ENCODE assay signal across 8 cellular contexts in the genomic region with DNA sequence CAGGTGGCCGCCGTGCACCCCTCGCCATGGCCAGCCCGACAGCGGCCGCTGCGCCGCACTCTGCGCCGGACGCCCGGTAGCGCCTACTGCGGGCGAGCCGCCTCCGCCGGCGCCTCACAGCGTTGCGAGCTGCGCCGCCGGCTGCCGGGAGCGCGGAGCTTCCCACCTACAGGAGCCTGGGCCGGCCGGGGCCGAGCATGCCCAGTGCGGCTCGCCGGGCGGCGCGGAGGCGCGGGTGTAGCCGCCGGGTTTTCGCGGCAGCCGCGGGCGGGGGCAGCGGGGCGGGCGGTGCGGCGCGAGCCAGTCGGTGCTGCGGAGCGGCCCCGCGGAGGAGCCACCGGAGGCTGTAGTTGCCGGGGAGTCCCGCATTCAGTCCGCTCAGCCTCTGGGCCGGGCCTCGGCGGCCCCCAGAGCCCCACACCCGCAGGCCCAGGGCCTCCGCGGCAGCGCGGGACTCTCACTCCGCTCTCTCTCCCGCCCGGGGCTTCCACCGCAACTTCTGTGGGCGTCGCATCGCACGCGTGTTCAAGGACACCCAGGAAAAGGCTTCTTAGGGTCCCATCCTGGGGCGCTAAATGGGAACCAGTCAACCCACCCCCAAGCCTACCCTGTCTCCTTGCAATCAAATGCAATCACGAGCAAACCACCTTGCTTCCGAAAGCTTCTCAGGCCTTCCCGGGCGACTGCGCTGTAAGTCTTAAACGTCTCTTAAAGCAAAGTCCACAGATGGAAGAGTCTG. TPM values are rescaled to one million over a fixed set of nuclear protein-coding genes. Genes with fewer than 3 reads are reported as not detected.
A peak's percentile ranks its signal among the peaks of the same experiment; 100 is the strongest.
DNase-seq lines count a peak whose midpoint lies in the region; ATAC-seq lines count a peak whose summit lies in the region.

TSS of gene MFAP3L (minus strand) at position 143 of the 739 bp plus-strand sequence. CDS start 20,518 bp downstream, outside the sequence.

- no peak within 1 kb of the TSS for H2BK15ac ChIP-seq in mesendoderm (replicated peaks; ENCODE audit: low read depth)

- H3K4me3 ChIP-seq in endocrine pancreas (ENCODE audit: control insufficient read depth, insufficient read depth, low read length) (peak within 1 kb of the TSS; percentile 68), mesendoderm (ENCODE audit: low read length) (peak within 1 kb of the TSS; percentile 86)

- peak within 1 kb of the TSS; percentile 97 for H3K4ac ChIP-seq in mesendoderm (ENCODE audit: low read depth, low read length)

- H3K18ac ChIP-seq in mesendoderm (ENCODE audit: low read length), result peak within 1 kb of the TSS; percentile 98

- H3K36me3 ChIP-seq in endocrine pancreas (ENCODE audit: control insufficient read depth, insufficient read depth, low read length) (no peaks in the 10 kb centered on the region), mesendoderm (ENCODE audit: control insufficient read depth, insufficient read depth, low read length) (no peaks in the 10 kb centered on the region)

- peaks cover 4% of the 10 kb centered on the region for H3K79me1 ChIP-seq in mesendoderm (ENCODE audit: low read length)

- no peak within 1 kb of the TSS for H4K5ac ChIP-seq in mesendoderm (ENCODE audit: low read length)

- H3K4me1 ChIP-seq in endocrine pancreas (ENCODE audit: control insufficient read depth, insufficient read depth, low read length), result no peaks in the 10 kb centered on the region
- H3K4me1 ChIP-seq in mesendoderm (ENCODE audit: control insufficient read depth, low read depth, low read length), result peaks cover 2% of the 10 kb centered on the region

- peak within 1 kb of the TSS; percentile 83 for H3K4me2 ChIP-seq in mesendoderm (ENCODE audit: low read length)

- peak within 1 kb of the TSS; percentile 96 for H3K27ac ChIP-seq in mesendoderm (ENCODE audit: low read depth, low read length)

- peak; percentile 66 for ATAC-seq in HG03378 (IDR thresholded peaks at IDR 0.05; ENCODE audit: unreplicated experiment)

- peak within 1 kb of the TSS; percentile 66 for H4K8ac ChIP-seq in mesendoderm (ENCODE audit: low read depth, low read length)

- no peaks in the 10 kb centered on the region for H3K79me2 ChIP-seq in mesendoderm (ENCODE audit: control insufficient read depth, insufficient read depth, low read length)

- peak within 1 kb of the TSS; percentile 51 for H3K23ac ChIP-seq in mesendoderm (ENCODE audit: low read length)

- WGBS in mesendoderm (ENCODE audit: extremely low coverage, insufficient coverage, low lambda C conversion rate), result no CpG with 5 or more reads among the region's 84 CpGs

- H3K9me3 ChIP-seq in endocrine pancreas (ENCODE audit: control insufficient read depth, low read length), result no peaks in the 10 kb centered on the region

- H3K27me3 ChIP-seq in endocrine pancreas (ENCODE audit: control insufficient read depth, insufficient read depth, low read length), result no peaks in the 10 kb centered on the region
- H3K27me3 ChIP-seq in mesendoderm (ENCODE audit: insufficient read depth, low read length, poor library complexity), result no peaks in the 10 kb centered on the region

- peak; percentile 85 for DNase-seq in Ammon's horn (ENCODE audit: low spot score)
- peak; percentile 76 for DNase-seq in GM19238 (ENCODE audit: insufficient read length, low spot score)
- DNase-seq in NCI-H69 (lab: John Stamatoyannopoulos, UW), result peak; percentile 92
- peak; percentile 13 for DNase-seq in activated CD8-positive, alpha-beta memory T cell treated with anti-CD3 and anti-CD28 coated beads, Interleukin-2, amount 50 U/mL, for 1 hour (ENCODE audit: extremely low read depth)
- DNase-seq in mesendoderm, result peak; percentile 94
- peak; percentile 56 for DNase-seq in stimulated activated CD8-positive, alpha-beta memory T cell treated with anti-CD3 and anti-CD28 coated beads, Interleukin-12 subunit alpha, Interleukin-12 subunit beta, amount 100 ng/mL, for 1 hour (ENCODE audit: low read depth)

- H3K9ac ChIP-seq in endocrine pancreas (ENCODE audit: control insufficient read depth, insufficient read depth, low read length) (peak within 1 kb of the TSS; percentile 92), mesendoderm (ENCODE audit: low read length) (peak within 1 kb of the TSS; percentile 94)

- no peak within 1 kb of the TSS for H2BK120ac ChIP-seq in mesendoderm (ENCODE audit: low read depth, low read length)

- peak within 1 kb of the TSS; percentile 93 for H3K56ac ChIP-seq in mesendoderm (ENCODE audit: low read length)

- H2AK5ac ChIP-seq in mesendoderm (ENCODE audit: low read length), result no peak within 1 kb of the TSS

- H2BK5ac ChIP-seq in mesendoderm (ENCODE audit: low read length), result peak within 1 kb of the TSS; percentile 56

RNA-seq across cellular contexts. Expression of gene MFAP3L, which starts in this region (rescaled TPM):
- 8.4 TPM for polyA plus RNA-seq in mesendoderm (2013, experiment 1 of 2)
- 9.6 TPM for polyA plus RNA-seq in mesendoderm (2013, experiment 2 of 2)

Comparison
In these comparisons a context has a peak if more than half of its experiments do, and no peak if none do; other contexts are left out.
1. Peak in every context shown above with its lines: DNase-seq, ATAC-seq, H3K4me3 ChIP-seq and H3K27ac ChIP-seq.
2. DNase-seq: peak in every context shown above with its lines; median percentile 94 in mesendoderm; 92 in NCI-H69; 85 in Ammon's horn; 76 in GM19238; 56 in stimulated activated CD8-positive, alpha-beta memory T cell treated with anti-CD3 and anti-CD28 coated beads, Interleukin-12 subunit alpha, Interleukin-12 subunit beta, amount 100 ng/mL, for 1 hour; 13 in activated CD8-positive, alpha-beta memory T cell treated with anti-CD3 and anti-CD28 coated beads, Interleukin-2, amount 50 U/mL, for 1 hour.